ENCODE assay signal across 1 cellular context in genomic region chr19:16951529-16951928, GRCh38.
TF ChIP-seq lines count a peak whose summit lies in the region.

No MANE protein-coding gene starts in this region.

TF ChIP-seq in IMR-90, 13 proteins besides CTCF, POLR2A, EP300 and RAD21:
- TF ChIP-seq RFX5 (IDR thresholded peaks at IDR 0.05; ENCODE audit: low read depth, low read length) (no peak), RCOR1 (IDR thresholded peaks at IDR 0.05; ENCODE audit: insufficient replicate concordance, low read length) (no peak), MAZ (IDR thresholded peaks at IDR 0.05; ENCODE audit: borderline replicate concordance, low read depth, low read length) (no peak), FOS (IDR thresholded peaks at IDR 0.05; ENCODE audit: low read depth, low read length) (no peak), CEBPB (IDR thresholded peaks at IDR 0.05; ENCODE audit: low read depth, low read length) (no peak), BHLHE40 (IDR thresholded peaks at IDR 0.05; ENCODE audit: low read depth, low read length) (no peak), NFE2L2 (IDR thresholded peaks at IDR 0.05; ENCODE audit: low read depth, low read length) (no peak), MAFK (IDR thresholded peaks at IDR 0.05; ENCODE audit: low read depth, low read length) (no peak), MXI1 (IDR thresholded peaks at IDR 0.05; ENCODE audit: borderline replicate concordance, low read depth, low read length) (no peak), CHD1 (IDR thresholded peaks at IDR 0.05; ENCODE audit: low read depth, low read length) (no peak)
- TF ChIP-seq, protein P1, sequence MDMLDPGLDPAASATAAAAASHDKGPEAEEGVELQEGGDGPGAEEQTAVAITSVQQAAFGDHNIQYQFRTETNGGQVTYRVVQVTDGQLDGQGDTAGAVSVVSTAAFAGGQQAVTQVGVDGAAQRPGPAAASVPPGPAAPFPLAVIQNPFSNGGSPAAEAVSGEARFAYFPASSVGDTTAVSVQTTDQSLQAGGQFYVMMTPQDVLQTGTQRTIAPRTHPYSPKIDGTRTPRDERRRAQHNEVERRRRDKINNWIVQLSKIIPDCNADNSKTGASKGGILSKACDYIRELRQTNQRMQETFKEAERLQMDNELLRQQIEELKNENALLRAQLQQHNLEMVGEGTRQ (IDR thresholded peaks at IDR 0.05; ENCODE audit: low read depth, low read length): no peak
